ENCODE assay signal across 7 cellular contexts in genomic region chr15:65391732-65392131, GRCh38. TPM values are rescaled to one million over a fixed set of nuclear protein-coding genes. Genes with fewer than 3 reads are reported as not detected.
"Had no signal": no experiment of that assay in that cellular context is flagged by ENCODE, and none has a peak within 500 bp of the region (broad histone marks: within the 10 kb centered on the region; RNA-seq: fewer than 3 reads in every experiment).

No MANE protein-coding gene starts in this region.

- H3K4me3 Mint-ChIP-seq: GM23338, H9, HFFc6, IgD-negative memory B cell had no signal

- H2AFZ ChIP-seq: GM23338 had no signal

- ATAC-seq: GM23338 had no signal

- H3K4me1 Mint-ChIP-seq: IgD-negative memory B cell had no signal

- H3K27ac Mint-ChIP-seq: GM23338, H9, HFFc6, IgD-negative memory B cell had no signal

- H3K36me3 Mint-ChIP-seq: IgD-negative memory B cell had no signal

- H3K4me2 ChIP-seq: GM23338 had no signal

- H3K4me3 ChIP-seq: GM23338 had no signal

- DNase-seq: H9, HCEC 1CT, HFFc6, KBM-7 had no signal

- H3K27ac ChIP-seq: HL-60 had no signal

- H3K9me3 Mint-ChIP-seq: GM23338, H9, HFFc6, IgD-negative memory B cell had no signal

RNA-seq across cellular contexts. Expression of gene IGDCC3, which starts 13.9 kb away (rescaled TPM):
- total RNA-seq: HFFc6 had no signal
- polyA plus RNA-seq: IgD-negative memory B cell had no signal

RNA-seq across cellular contexts. Expression of gene IGDCC4, which starts 31.0 kb away (rescaled TPM):
- polyA plus RNA-seq: IgD-negative memory B cell had no signal
